ENCODE assay signal across 28 cellular contexts in the genomic region with DNA sequence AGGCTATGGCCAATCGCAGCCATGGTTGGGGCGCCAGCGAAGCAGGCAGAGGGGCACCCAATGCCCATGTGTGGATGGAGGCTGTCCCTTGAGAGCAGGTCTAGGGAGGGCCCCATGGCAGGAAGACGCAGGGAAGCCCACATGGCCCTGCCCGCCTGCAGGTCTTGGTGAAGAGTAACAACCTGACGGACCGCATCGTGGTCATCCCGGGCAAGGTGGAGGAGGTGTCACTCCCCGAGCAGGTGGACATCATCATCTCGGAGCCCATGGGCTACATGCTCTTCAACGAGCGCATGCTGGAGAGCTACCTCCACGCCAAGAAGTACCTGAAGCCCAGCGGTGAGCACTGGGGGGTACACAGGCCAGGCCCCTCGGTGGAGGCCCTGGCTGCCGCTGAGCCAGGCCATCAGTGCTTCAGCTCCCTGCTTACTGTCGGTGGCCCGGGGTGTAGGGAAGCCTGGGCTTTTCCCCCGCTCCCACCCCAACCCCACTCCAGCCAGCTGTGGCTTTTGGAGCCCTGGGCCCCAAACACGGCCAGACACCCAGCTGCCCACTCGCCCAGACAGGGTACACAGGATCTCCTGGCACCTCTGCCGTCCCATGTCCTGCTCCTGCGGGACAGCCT. TPM values are rescaled to one million over a fixed set of nuclear protein-coding genes. Genes with fewer than 3 reads are reported as not detected.
A peak's percentile ranks its signal among the peaks of the same experiment; 100 is the strongest.
DNase-seq lines count a peak whose midpoint lies in the region; ATAC-seq, FAIRE-seq and TF ChIP-seq lines count a peak whose summit lies in the region.
"Had no signal": no experiment of that assay in that cellular context is flagged by ENCODE, and none has a peak within 500 bp of the region (broad histone marks: within the 10 kb centered on the region; RNA-seq: fewer than 3 reads in every experiment).

No MANE protein-coding gene starts in this region.

- H3K9ac ChIP-seq in H9 (ENCODE audit: extremely low read depth, insufficient read length, low read length) (no peak overlapping the region), GM12878 (ENCODE audit: control insufficient read depth, insufficient read depth, low read length) (no peak overlapping the region), neuronal stem cell (ENCODE audit: low read depth, low read length, poor library complexity) (peak overlapping the region; percentile 50)
- H3K9ac ChIP-seq: SK-N-SH had no signal

- H2AFZ ChIP-seq in H9 (ENCODE audit: low read length) (no peak overlapping the region), GM12878 (ENCODE audit: control insufficient read depth, low read depth, low read length) (no peak overlapping the region), neuronal stem cell (ENCODE audit: low read length) (no peak overlapping the region)

- intact Hi-C loops in GM12878 (cut with micrococcal nuclease; ENCODE audit: unreplicated experiment), result no loop called here

- CTCF ChIA-PET in GM12878 (lab: Yijun Ruan, JAX), result no interaction called here

- H3K27ac Mint-ChIP-seq in H9, result no peak overlapping the region
- H3K27ac Mint-ChIP-seq: CD14-positive monocyte, HFFc6 had no signal

- TF ChIP-seq POLR2A in GM12878 (IDR thresholded peaks at IDR 0.05; ENCODE audit: low read depth, low read length), result 0 out of 2 replicates have a peak, but pooled peaks have one; percentile 0

- FAIRE-seq in GM12878 (lab: Jason Lieb, UNC), result no peak
- FAIRE-seq in HTR-8/SVneo (lab: Jason Lieb, UNC), result no peak
- FAIRE-seq: GM12891, GM19239, H54, RCC 7860 had no signal

- no peaks in the 10 kb centered on the region for H3K23me2 ChIP-seq in H9 (ENCODE audit: insufficient read length, low read depth, low read length, poor library complexity, severe bottlenecking)

- H3K36me3 Mint-ChIP-seq in H9 (ENCODE audit: insufficient read depth in 1 of 3, low read depth in 3 of 3), result peaks cover 12 to 68% (median 54%) of the 10 kb centered on the region in 3 experiments; a peak in 6 of 7 replicates

- H4K91ac ChIP-seq in H9 (ENCODE audit: insufficient read length, low read depth, low read length), result no peak overlapping the region
- H4K91ac ChIP-seq in neuronal stem cell (ENCODE audit: low read depth, low read length, poor library complexity), result no peak overlapping the region

- H2BK5ac ChIP-seq in H9 (ENCODE audit: insufficient read length, low read length) (no peak overlapping the region), neuronal stem cell (ENCODE audit: low read length) (no peak overlapping the region)

- H3K79me2 ChIP-seq in H9 (ENCODE audit: insufficient read depth, low read length) (no peaks in the 10 kb centered on the region), GM12878 (ENCODE audit: control insufficient read depth, insufficient read depth, low read length) (no peaks in the 10 kb centered on the region)

- WGBS in H9 (ENCODE audit: extremely low coverage, insufficient read length, low lambda C conversion rate), result no CpG with 5 or more reads among the region's 24 CpGs
- 95% methylated on average over 24 of the region's 24 CpGs for WGBS in GM12878 (ENCODE audit: insufficient coverage, insufficient replicate concordance, low lambda C conversion rate, missing lambda C conversion rate)
- no CpG with 5 or more reads among the region's 24 CpGs for WGBS in neuronal stem cell (ENCODE audit: extremely low coverage in 2 of 2, insufficient read length in 2 of 2, insufficient replicate concordance in 1 of 2), 2 donors

- TF ChIP-seq CTCF in H9 (conservative IDR thresholded peaks at IDR 0.05) (no peak), GM12878 (IDR thresholded peaks at IDR 0.05 in 2 of 3, conservative IDR thresholded peaks at IDR 0.05 in 1 of 3; ENCODE audit: control insufficient read depth in 2 of 3, extremely low read depth in 1 of 3, insufficient read depth in 1 of 3, low read depth in 3 of 3, low read length in 3 of 3) (no peak)

- RAD21 ChIA-PET in GM12878 (lab: Charles Lee; ENCODE audit: unreplicated experiment), result no interaction called here

- no peak overlapping the region for H3K4me2 ChIP-seq in H9 (ENCODE audit: insufficient read depth, insufficient read length, low read length)
- no peak overlapping the region for H3K4me2 ChIP-seq in GM12878 (ENCODE audit: control insufficient read depth, insufficient read depth)
- H3K4me2 ChIP-seq in neuronal stem cell (ENCODE audit: insufficient read depth, low read length, poor library complexity, severe bottlenecking), result no peak overlapping the region
- H3K4me2 ChIP-seq: SK-N-SH had no signal

- H3K4me1 Mint-ChIP-seq in H9, result no peaks in the 10 kb centered on the region
- H3K4me1 Mint-ChIP-seq: CD14-positive monocyte; CD8-positive, alpha-beta memory T cell had no signal

- H3T11ph ChIP-seq in H9 (ENCODE audit: low read length), result no peak overlapping the region

- no peak overlapping the region for H3K4ac ChIP-seq in H9 (ENCODE audit: low read depth, low read length)
- no peak overlapping the region for H3K4ac ChIP-seq in neuronal stem cell (ENCODE audit: low read length)

- SMC1A ChIA-PET in GM12878 (lab: Charles Lee; ENCODE audit: uncharacterized antibody, unreplicated experiment), result no interaction called here

- H3K4me1 ChIP-seq in H9 (ENCODE audit: insufficient read depth, low read length) (no peaks in the 10 kb centered on the region), GM12878 (ENCODE audit: control insufficient read depth, insufficient read depth, low read length) (no peaks in the 10 kb centered on the region), neuronal stem cell (ENCODE audit: control insufficient read depth in 2 of 2, insufficient read depth in 1 of 2, low read depth in 1 of 2, low read length in 2 of 2) (no peaks in the 10 kb centered on the region)
- H3K4me1 ChIP-seq: BE2C had no signal

- no peaks in the 10 kb centered on the region for H3K27me3 Mint-ChIP-seq in H9 (ENCODE audit: low read depth)
- H3K27me3 Mint-ChIP-seq: CD8-positive, alpha-beta memory T cell had no signal

- H2BK12ac ChIP-seq in H9 (ENCODE audit: insufficient read length, low read depth, low read length) (no peak overlapping the region), neuronal stem cell (ENCODE audit: low read length) (no peak overlapping the region)

- H2BK120ac ChIP-seq in H9 (ENCODE audit: low read depth, low read length, poor library complexity, severe bottlenecking) (no peak overlapping the region), neuronal stem cell (ENCODE audit: low read depth, low read length) (no peak overlapping the region)

- no peak for TF ChIP-seq RAD21 in GM12878 (IDR thresholded peaks at IDR 0.05; ENCODE audit: insufficient read depth, low read depth, low read length)

- H4K20me1 ChIP-seq in H9 (ENCODE audit: control insufficient read depth, insufficient read depth, insufficient read length) (no peaks in the 10 kb centered on the region), GM12878 (ENCODE audit: control insufficient read depth, insufficient read depth) (no peaks in the 10 kb centered on the region)

- H2BK20ac ChIP-seq in H9 (ENCODE audit: low read depth, low read length, poor library complexity, severe bottlenecking), result no peak overlapping the region

- BruUV-seq in GM12878 (replicated peaks; lab: Mats Ljungman, UMichigan), result no TSS peak

- H3K18ac ChIP-seq in H9 (ENCODE audit: insufficient read length, low read depth, low read length) (no peak overlapping the region), neuronal stem cell (ENCODE audit: low read length) (no peak overlapping the region)

- no peak overlapping the region for H3K4me3 Mint-ChIP-seq in H9
- H3K4me3 Mint-ChIP-seq: CD14-positive monocyte; CD8-positive, alpha-beta memory T cell; HFFc6 had no signal

- H2BK15ac ChIP-seq in H9 (ENCODE audit: low read depth, low read length) (no peak overlapping the region), neuronal stem cell (ENCODE audit: low read length) (no peak overlapping the region)

- POLR2A ChIA-PET in GM12878 (lab: Charles Lee), result interaction anchor here (0.6 kb wide), 1 partner anchor 12 kb away, joined by 3 read pairs; no protein-coding TSS in a partner anchor

- H3K4me3 ChIP-seq in GM12878 (no peak overlapping the region), neuronal stem cell (ENCODE audit: low read length in 2 of 2) (no peak overlapping the region)

- H3K23ac ChIP-seq in H9 (ENCODE audit: insufficient read length, low read depth, low read length), result no peak overlapping the region
- peak overlapping the region; percentile 80 for H3K23ac ChIP-seq in neuronal stem cell (ENCODE audit: low read depth, low read length, poor library complexity)

- H2AK5ac ChIP-seq in H9 (ENCODE audit: insufficient read length, low read length) (no peak overlapping the region), neuronal stem cell (ENCODE audit: low read depth, low read length) (no peak overlapping the region)

- H3K9me3 ChIP-seq in H9 (ENCODE audit: control insufficient read depth, low read depth, low read length), result no peaks in the 10 kb centered on the region
- no peaks in the 10 kb centered on the region for H3K9me3 ChIP-seq in GM12878 (replicated peaks; ENCODE audit: control insufficient read depth, insufficient read depth, low read length)
- H3K9me3 ChIP-seq in neuronal stem cell (replicated peaks in 1 of 2; ENCODE audit: control insufficient read depth in 2 of 2, insufficient read depth in 1 of 2, low read depth in 1 of 2, low read length in 2 of 2), result no peaks in the 10 kb centered on the region
- H3K9me3 ChIP-seq: BE2C, SK-N-SH had no signal

- H3K36me3 ChIP-seq in GM12878 (ENCODE audit: control insufficient read depth in 2 of 2, insufficient read depth in 2 of 2, low read length in 1 of 2), result peaks cover 12 to 44% of the 10 kb centered on the region in 2 experiments
- H3K36me3 ChIP-seq in neuronal stem cell (replicated peaks in 1 of 2; ENCODE audit: control insufficient read depth in 2 of 2, insufficient read depth in 2 of 2, low read length in 2 of 2), result peaks cover 38 to 82% of the 10 kb centered on the region in 2 donors

- H3K27me3 ChIP-seq in H9 (ENCODE audit: insufficient read depth, low read length) (no peaks in the 10 kb centered on the region), GM12878 (replicated peaks in 1 of 2; ENCODE audit: control insufficient read depth in 2 of 2, insufficient read depth in 2 of 2, low read length in 1 of 2) (no peaks in the 10 kb centered on the region), neuronal stem cell (ENCODE audit: control insufficient read depth in 3 of 3, insufficient read depth in 3 of 3, low read depth in 1 of 3, low read length in 3 of 3) (no peaks in the 10 kb centered on the region)
- H3K27me3 ChIP-seq: BE2C had no signal

- no peak for TF ChIP-seq EP300 in GM12878 (IDR thresholded peaks at IDR 0.05; ENCODE audit: borderline replicate concordance in 1 of 2, control insufficient read depth in 1 of 2, low read depth in 2 of 2, low read length in 2 of 2)

- H4K5ac ChIP-seq in H9 (ENCODE audit: insufficient read length, low read depth, low read length), result no peak overlapping the region

- H3K27ac ChIP-seq in H9 (ENCODE audit: insufficient read length, low read depth, low read length) (no peak overlapping the region), GM12878 (ENCODE audit: control insufficient read depth, insufficient read depth) (no peak overlapping the region), neuronal stem cell (replicated peaks; ENCODE audit: low read length) (no peak overlapping the region)

- in situ Hi-C loops in GM12878 (cut with MboI), result no loop called here

- H3K56ac ChIP-seq in H9 (ENCODE audit: insufficient read length, low read depth, low read length), result no peak overlapping the region

- H3K14ac ChIP-seq in H9 (ENCODE audit: insufficient read depth, low read length), result no peak overlapping the region
- H3K14ac ChIP-seq in neuronal stem cell (ENCODE audit: low read length), result no peak overlapping the region

- H4K8ac ChIP-seq in H9 (replicated peaks; ENCODE audit: insufficient read length, low read depth, low read length) (no peak overlapping the region), neuronal stem cell (ENCODE audit: low read depth, low read length) (peak overlapping the region; percentile 17)

- ATAC-seq in GM12878, result no peak

- H3K79me1 ChIP-seq in H9 (ENCODE audit: insufficient read depth, low read depth, low read length, poor library complexity, severe bottlenecking) (no peaks in the 10 kb centered on the region), neuronal stem cell (ENCODE audit: low read depth, low read length) (peaks cover 5% of the 10 kb centered on the region)

- H3K9me3 Mint-ChIP-seq in H9, result no peaks in the 10 kb centered on the region
- H3K9me3 Mint-ChIP-seq: CD8-positive, alpha-beta memory T cell; HFFc6 had no signal

- peak; percentile 22 for DNase-seq in H9
- DNase-seq in GM12878 (ENCODE audit: low read depth, low spot score), result no peak
- DNase-seq in neuronal stem cell (ENCODE audit: low spot score), result no peak
- DNase-seq in stimulated activated CD8-positive, alpha-beta memory T cell treated with anti-CD3 and anti-CD28 coated beads, Interleukin-4, amount 100 ng/mL, for 48 hours, result no peak
- no peak for DNase-seq in NCI-H446 treated with DMSO at 0.1 percent for 48 hours (lab: John Stamatoyannopoulos, UW)
- DNase-seq in HTR-8/SVneo (ENCODE audit: insufficient read length, low spot score), result no peak
- DNase-seq: 8988T; ACHN; BE2C; CD8-positive, alpha-beta memory T cell; DMS 273 treated with DMSO at 0.1 percent for 48 hours; DMS79; EL; GDM1; HFFc6; Kasumi-1; NCI-H1092 treated with DMSO at 0.1 percent for 48 hours; NCI-H1436; NCI-H187; NCI-H524 treated with DMSO at 0.1 percent for 48 hours; NCI-H774; SK-N-SH; SW 1271 had no signal

RNA-seq across cellular contexts. Expression of gene YIPF2, which starts 14.6 kb away (rescaled TPM):
- total RNA-seq in H9 (2021) (58.2 and 60.2 TPM in 2 replicates), GM12878 (2014; rRNA removed) (33.4 and 36.4 TPM in 2 replicates), GM12878 (2014; rRNA removed; fragmentation: Illumina TruSeq; extraction: Trizol) (10.6 and 14.9 TPM in 2 replicates), GM12878 (2021) (26.5 and 28.4 TPM in 2 replicates)
- 26.2 and 26.3 TPM in 2 replicates for total RNA-seq in GM12878 (2013; cell fraction: nucleolus; rRNA removed)
- 23.9 TPM for polyA plus RNA-seq in GM12878 (2011; ENCODE audit: low read depth)
- polyA plus RNA-seq in GM12878 (2011; rRNA removed) (10.0 and 17.2 TPM in 2 replicates), GM12878 (2014; fragmentation: Illumina TruSeq; extraction: Trizol) (1.8 and 8.1 TPM in 2 replicates), GM12878 (2014; fragmentation: Nextera tagmentation; extraction: Ambion mirVana) (1 to 10 TPM in 1 of 2 experiments, under 1 TPM in 1; 0.92 to 3.9 TPM), GM12878 (2014; rRNA removed) (31.7 and 38.9 TPM in 2 replicates), GM12878 (2016; fragmentation: Nextera tagmentation; extraction: Ambion mirVana) (10 to 100 TPM; 18.1 to 19.6 TPM)
- 34.7 and 43.9 TPM in 2 replicates for polyA plus RNA-seq in GM12878 (2011; cell fraction: cytosol; rRNA removed)
- 45.4 and 49.0 TPM in 2 replicates for polyA plus RNA-seq in GM12878 (2011; cell fraction: nucleus; rRNA removed)
- polyA plus RNA-seq in GM12878 (2012), result 45.0 and 45.2 TPM in 2 replicates
- 13.9 and 31.1 TPM in 2 replicates for polyA minus RNA-seq in GM12878 (2011; rRNA and poly(A)+ RNA removed)
- 17.4 and 18.8 TPM in 2 replicates for polyA minus RNA-seq in GM12878 (2011; cell fraction: cytosol; rRNA and poly(A)+ RNA removed)
- polyA minus RNA-seq in GM12878 (2011; cell fraction: nucleus; rRNA and poly(A)+ RNA removed), result 9.4 and 9.9 TPM in 2 replicates
- polyA plus RNA-seq in neuronal stem cell (2013, experiment 1 of 2), result 28.4 TPM
- 27.5 TPM for polyA plus RNA-seq in neuronal stem cell (2013, experiment 2 of 2)

RNA-seq across cellular contexts. Expression of gene TIMM29, which starts 14.8 kb away (rescaled TPM):
- total RNA-seq in H9 (2021), result 23.4 and 26.8 TPM in 2 replicates
- 18.1 and 19.1 TPM in 2 replicates for total RNA-seq in GM12878 (2013; cell fraction: nucleolus; rRNA removed)
- total RNA-seq in GM12878 (2014; rRNA removed), result 25.1 and 25.8 TPM in 2 replicates
- 11.0 TPM in 2 replicates for total RNA-seq in GM12878 (2014; rRNA removed; fragmentation: Illumina TruSeq; extraction: Trizol)
- total RNA-seq in GM12878 (2021), result 20.9 and 22.7 TPM in 2 replicates
- polyA plus RNA-seq in GM12878 (2011; ENCODE audit: low read depth), result 11.1 TPM
- 9.6 and 10.2 TPM in 2 replicates for polyA plus RNA-seq in GM12878 (2011; rRNA removed)
- polyA plus RNA-seq in GM12878 (2011; cell fraction: cytosol; rRNA removed), result 10.5 and 14.1 TPM in 2 replicates
- polyA plus RNA-seq in GM12878 (2011; cell fraction: nucleus; rRNA removed), result 8.1 and 11.6 TPM in 2 replicates
- polyA plus RNA-seq in GM12878 (2012), result 15.7 and 16.8 TPM in 2 replicates
- polyA plus RNA-seq in GM12878 (2014; fragmentation: Illumina TruSeq; extraction: Trizol), result 6.2 and 8.2 TPM in 2 replicates
- polyA plus RNA-seq in GM12878 (2014; fragmentation: Nextera tagmentation; extraction: Ambion mirVana), result 1 to 10 TPM; 2.4 to 6.5 TPM
- 15.9 and 17.6 TPM in 2 replicates for polyA plus RNA-seq in GM12878 (2014; rRNA removed)
- polyA plus RNA-seq in GM12878 (2016; fragmentation: Nextera tagmentation; extraction: Ambion mirVana), result 10 to 100 TPM; 27.4 to 27.9 TPM
- polyA minus RNA-seq in GM12878 (2011; rRNA and poly(A)+ RNA removed), result 4.8 and 6.3 TPM in 2 replicates
- polyA minus RNA-seq in GM12878 (2011; cell fraction: cytosol; rRNA and poly(A)+ RNA removed), result 4.6 and 7.4 TPM in 2 replicates
- polyA minus RNA-seq in GM12878 (2011; cell fraction: nucleus; rRNA and poly(A)+ RNA removed), result 3.3 and 6.9 TPM in 2 replicates
- polyA plus RNA-seq in neuronal stem cell (2013, experiment 1 of 2), result 19.1 TPM
- 19.4 TPM for polyA plus RNA-seq in neuronal stem cell (2013, experiment 2 of 2)

RNA-seq across cellular contexts. Expression of gene CARM1, which starts 42.5 kb away (rescaled TPM):
- total RNA-seq in H9 (2021), result 111 and 113 TPM in 2 replicates
- 38.1 and 42.1 TPM in 2 replicates for total RNA-seq in GM12878 (2013; cell fraction: nucleolus; rRNA removed)
- 44.0 and 56.8 TPM in 2 replicates for total RNA-seq in GM12878 (2014; rRNA removed)
- 26.8 and 30.9 TPM in 2 replicates for total RNA-seq in GM12878 (2014; rRNA removed; fragmentation: Illumina TruSeq; extraction: Trizol)
- total RNA-seq in GM12878 (2021), result 115 and 116 TPM in 2 replicates
- polyA plus RNA-seq in GM12878 (2011; ENCODE audit: low read depth), result 22.4 TPM
- 17.7 and 48.6 TPM in 2 replicates for polyA plus RNA-seq in GM12878 (2011; rRNA removed)
- 50.4 and 74.2 TPM in 2 replicates for polyA plus RNA-seq in GM12878 (2011; cell fraction: cytosol; rRNA removed)
- 121 and 141 TPM in 2 replicates for polyA plus RNA-seq in GM12878 (2011; cell fraction: nucleus; rRNA removed)
- polyA plus RNA-seq in GM12878 (2012), result 55.3 and 65.7 TPM in 2 replicates
- polyA plus RNA-seq in GM12878 (2014; fragmentation: Illumina TruSeq; extraction: Trizol), result 33.0 and 63.5 TPM in 2 replicates
- polyA plus RNA-seq in GM12878 (2014; fragmentation: Nextera tagmentation; extraction: Ambion mirVana), result under 1 TPM; 0.45 to 0.49 TPM
- 95.6 and 113 TPM in 2 replicates for polyA plus RNA-seq in GM12878 (2014; rRNA removed)
- 10 to 100 TPM; 10.1 to 12.0 TPM for polyA plus RNA-seq in GM12878 (2016; fragmentation: Nextera tagmentation; extraction: Ambion mirVana)
- polyA minus RNA-seq in GM12878 (2011; rRNA and poly(A)+ RNA removed), result 35.9 and 56.0 TPM in 2 replicates
- polyA minus RNA-seq in GM12878 (2011; cell fraction: cytosol; rRNA and poly(A)+ RNA removed), result 29.0 and 34.2 TPM in 2 replicates
- polyA minus RNA-seq in GM12878 (2011; cell fraction: nucleus; rRNA and poly(A)+ RNA removed), result 15.0 and 29.0 TPM in 2 replicates
- polyA plus RNA-seq in neuronal stem cell (2013, experiment 1 of 2), result 119 TPM
- 114 TPM for polyA plus RNA-seq in neuronal stem cell (2013, experiment 2 of 2)

RNA-seq across cellular contexts. Expression of gene SMARCA4, which starts 47.0 kb away (rescaled TPM):
- total RNA-seq in H9 (2021), result 245 and 261 TPM in 2 replicates
- 250 and 253 TPM in 2 replicates for total RNA-seq in GM12878 (2013; cell fraction: nucleolus; rRNA removed)
- total RNA-seq in GM12878 (2014; rRNA removed), result 82.0 and 85.3 TPM in 2 replicates
- 39.2 and 44.7 TPM in 2 replicates for total RNA-seq in GM12878 (2014; rRNA removed; fragmentation: Illumina TruSeq; extraction: Trizol)
- 153 and 175 TPM in 2 replicates for total RNA-seq in GM12878 (2021)
- polyA plus RNA-seq in GM12878 (2011; ENCODE audit: low read depth), result 38.9 TPM
- 25.2 and 32.1 TPM in 2 replicates for polyA plus RNA-seq in GM12878 (2011; rRNA removed)
- 55.8 and 68.4 TPM in 2 replicates for polyA plus RNA-seq in GM12878 (2011; cell fraction: cytosol; rRNA removed)
- 96.7 and 156 TPM in 2 replicates for polyA plus RNA-seq in GM12878 (2011; cell fraction: nucleus; rRNA removed)
- 82.5 and 85.4 TPM in 2 replicates for polyA plus RNA-seq in GM12878 (2012)
- 34.9 and 63.5 TPM in 2 replicates for polyA plus RNA-seq in GM12878 (2014; fragmentation: Illumina TruSeq; extraction: Trizol)
- 10 to 100 TPM; 22.4 to 43.8 TPM for polyA plus RNA-seq in GM12878 (2014; fragmentation: Nextera tagmentation; extraction: Ambion mirVana)
- 51.2 and 76.8 TPM in 2 replicates for polyA plus RNA-seq in GM12878 (2014; rRNA removed)
- 100 to 1,000 TPM in 1 of 2 experiments, 10 to 100 TPM in 1; 88.6 to 102 TPM for polyA plus RNA-seq in GM12878 (2016; fragmentation: Nextera tagmentation; extraction: Ambion mirVana)
- polyA minus RNA-seq in GM12878 (2011; rRNA and poly(A)+ RNA removed), result 106 and 126 TPM in 2 replicates
- polyA minus RNA-seq in GM12878 (2011; cell fraction: cytosol; rRNA and poly(A)+ RNA removed), result 70.4 and 77.0 TPM in 2 replicates
- polyA minus RNA-seq in GM12878 (2011; cell fraction: nucleus; rRNA and poly(A)+ RNA removed), result 49.4 and 101 TPM in 2 replicates
- polyA plus RNA-seq in neuronal stem cell (2013, experiment 1 of 2), result 168 TPM
- polyA plus RNA-seq in neuronal stem cell (2013, experiment 2 of 2), result 160 TPM
